Comparison of ENCODE assay signal across 21 cellular contexts in genomic region chr13:102273111-102273510, GRCh38.
DNase-seq lines count a peak whose midpoint lies in the region; ATAC-seq and TF ChIP-seq lines count a peak whose summit lies in the region.
"Had no signal": no experiment of that assay in that cellular context is flagged by ENCODE, and none has a peak within 500 bp of the region (broad histone marks: within the 10 kb centered on the region; RNA-seq: fewer than 3 reads in every experiment).

No MANE protein-coding gene starts in this region.

- DNase-seq in A673 (ENCODE audit: low spot score) = peak; percentile 58
- peak; percentile 81 for DNase-seq in NCI-H69 (lab: John Stamatoyannopoulos, UW)
- peak; percentile 73 to 84 for DNase-seq in cerebellar nuclear complex (lab: John Stamatoyannopoulos, UW)
- DNase-seq in PC-3 = no peak
- DNase-seq in mesenteric fat pad (ENCODE audit: low spot score) = no peak
- DNase-seq: 8988T; AML-193; CD4-positive, alpha-beta memory T cell; CD4-positive, CD25-positive, alpha-beta regulatory T cell; CD8-positive, alpha-beta memory T cell; COR-L47; DMS 273 treated with DMSO at 0.1 percent for 48 hours; DMS153; DMS53; DMS79; DND-41; EL; GF-D8 had no signal

- TF ChIP-seq CTCF in A673 (conservative IDR thresholded peaks at IDR 0.05; ENCODE audit: low read depth, low read length) = no peak
- no peak for TF ChIP-seq CTCF in PC-3 (conservative IDR thresholded peaks at IDR 0.05; ENCODE audit: low read depth, low read length)

- H3K9me3 ChIP-seq in A673 (ENCODE audit: low read depth, low read length, poor library complexity, severe bottlenecking) (no peaks in the 10 kb centered on the region), BLaER1 (no peaks in the 10 kb centered on the region), PC-3 (ENCODE audit: low read length) (no peaks in the 10 kb centered on the region)

- H3K9me2 ChIP-seq in PC-3 (replicated peaks; ENCODE audit: low read length) = no peaks in the 10 kb centered on the region

- peaks cover 60% of the 10 kb centered on the region for H3K4me1 ChIP-seq in A673 (ENCODE audit: insufficient read depth, low read length, poor library complexity, severe bottlenecking)
- H3K4me1 ChIP-seq in BLaER1 = peaks cover 9% of the 10 kb centered on the region
- no peaks in the 10 kb centered on the region for H3K4me1 ChIP-seq in PC-3 (ENCODE audit: insufficient read depth, low read length)

- no peak overlapping the region for H3K4me3 ChIP-seq in A673 (ENCODE audit: low read depth, low read length, poor library complexity, severe bottlenecking)
- no peak overlapping the region for H3K4me3 ChIP-seq in BLaER1
- H3K4me3 ChIP-seq in PC-3 (ENCODE audit: low read length) = no peak overlapping the region

- TF ChIP-seq POLR2A in GM18505 (IDR thresholded peaks at IDR 0.05; ENCODE audit: borderline replicate concordance, extremely low read depth, insufficient read depth, insufficient read length) = no peak

- no TSS peak for BruUV-seq in A673 (replicated peaks; lab: Mats Ljungman, UMichigan)
- no TSS peak for BruUV-seq in PC-3 (replicated peaks; lab: Mats Ljungman, UMichigan)

- H3K36me3 ChIP-seq in A673 (ENCODE audit: insufficient read depth, low read length, poor library complexity, severe bottlenecking) (no peaks in the 10 kb centered on the region), BLaER1 (no peaks in the 10 kb centered on the region), PC-3 (ENCODE audit: low read depth, low read length) (no peaks in the 10 kb centered on the region)

- no peaks in the 10 kb centered on the region for H3K79me2 ChIP-seq in PC-3 (ENCODE audit: low read length)

- H3F3A ChIP-seq in PC-3 (ENCODE audit: low read length, unreplicated experiment) = no peaks in the 10 kb centered on the region

- H3K4me2 ChIP-seq in BLaER1 (0 out of 2 replicates have a peak overlapping the region, but pooled peaks have one; percentile 13), PC-3 (ENCODE audit: low read length) (no peak overlapping the region)

- H3K27ac ChIP-seq in A673 (ENCODE audit: low read depth, low read length, poor library complexity, severe bottlenecking) (peak overlapping the region; percentile 63), BLaER1 (no peak overlapping the region), PC-3 (ENCODE audit: low read length) (no peak overlapping the region)

- H4K20me1 ChIP-seq in BLaER1 = no peaks in the 10 kb centered on the region
- H4K20me1 ChIP-seq in PC-3 (ENCODE audit: low read length) = no peaks in the 10 kb centered on the region

- CTCF ChIA-PET in A673 (lab: Charles Lee) = no interaction called here
- CTCF ChIA-PET in PC-3 (lab: Charles Lee) = no interaction called here

- no peaks in the 10 kb centered on the region for H3K27me3 ChIP-seq in A673 (replicated peaks; ENCODE audit: insufficient read depth, low read depth, low read length, poor library complexity)
- no peaks in the 10 kb centered on the region for H3K27me3 ChIP-seq in BLaER1
- peaks cover 36% of the 10 kb centered on the region for H3K27me3 ChIP-seq in PC-3 (ENCODE audit: low read length)

- intact Hi-C loops in A673 (cut with micrococcal nuclease; ENCODE audit: unreplicated experiment) = no loop called here
- intact Hi-C loops in PC-3 (cut with micrococcal nuclease) = no loop called here

- no peak overlapping the region for H2AFZ ChIP-seq in PC-3 (ENCODE audit: low read length)

- POLR2A ChIA-PET in A673 (lab: Charles Lee; ENCODE audit: low non-redundant PET) (no interaction called here), PC-3 (lab: Charles Lee; ENCODE audit: unreplicated experiment) (no interaction called here)

- no peak overlapping the region for H3K9ac ChIP-seq in BLaER1
- H3K9ac ChIP-seq in PC-3 (ENCODE audit: low read length) = no peak overlapping the region

- ATAC-seq in PC-3 (no peak), HG03045 (IDR thresholded peaks at IDR 0.05; ENCODE audit: unreplicated experiment) (no peak), GM18505 (IDR thresholded peaks at IDR 0.05; ENCODE audit: unreplicated experiment) (no peak)

Comparison
In these comparisons a context has a peak if more than half of its experiments do, and no peak if none do; other contexts are left out.
1. DNase-seq: peak in A673 (single experiment), NCI-H69 (single experiment) and cerebellar nuclear complex (2 of 2); none in PC-3 (single experiment) and mesenteric fat pad (single experiment).